30 cellular contexts compared by ENCODE assay signal in the genomic region with DNA sequence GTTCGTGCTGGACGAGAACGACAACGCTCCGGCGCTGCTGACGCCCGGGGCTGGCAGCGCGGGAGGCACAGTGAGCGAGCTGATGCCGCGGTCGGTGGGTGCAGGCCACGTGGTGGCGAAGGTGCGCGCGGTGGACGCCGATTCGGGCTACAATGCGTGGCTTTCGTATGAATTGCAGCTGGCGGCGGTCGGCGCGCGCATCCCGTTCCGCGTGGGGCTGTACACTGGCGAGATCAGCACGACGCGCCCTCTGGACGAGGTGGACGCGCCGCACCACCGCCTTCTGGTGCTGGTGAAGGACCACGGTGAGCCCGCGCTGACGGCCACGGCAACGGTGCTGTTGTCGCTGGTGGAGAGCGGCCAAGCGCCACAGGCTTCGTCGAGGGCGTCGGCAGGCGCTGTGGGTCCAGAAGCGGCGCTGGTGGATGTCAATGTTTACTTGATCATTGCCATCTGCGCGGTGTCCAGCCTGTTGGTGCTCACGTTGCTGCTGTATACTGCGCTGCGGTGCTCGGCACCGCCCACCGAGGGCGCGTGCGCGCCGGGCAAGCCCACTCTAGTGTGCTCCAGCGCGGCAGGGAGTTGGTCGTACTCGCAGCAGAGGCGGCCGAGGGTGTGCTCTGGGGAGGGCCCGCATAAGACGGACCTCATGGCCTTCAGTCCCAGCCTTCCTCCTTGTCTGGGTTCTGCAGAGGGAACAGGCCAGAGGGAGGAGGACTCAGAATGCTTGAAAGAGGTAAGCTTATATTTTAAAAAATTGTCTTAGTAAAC. TPM values are rescaled to one million over a fixed set of nuclear protein-coding genes. Genes with fewer than 3 reads are reported as not detected.
DNase-seq lines count a peak whose midpoint lies in the region; ATAC-seq, FAIRE-seq and TF ChIP-seq lines count a peak whose summit lies in the region.
"Had no signal": no experiment of that assay in that cellular context is flagged by ENCODE, and none has a peak within 500 bp of the region (broad histone marks: within the 10 kb centered on the region; RNA-seq: fewer than 3 reads in every experiment).

No MANE protein-coding gene starts in this region.

- DNase-seq in SK-N-SH = peak; percentile 6
- DNase-seq in H1 (ENCODE audit: low read depth in 1 of 2, low spot score in 2 of 2) = no peak
- DNase-seq in posterior vena cava (ENCODE audit: low spot score) = peak; percentile 78
- no peak for DNase-seq in nephron progenitor cell
- DNase-seq in kidney tubule cell (ENCODE audit: low spot score) = no peak
- DNase-seq: BE2C; CD8-positive, alpha-beta memory T cell; DMS79 treated with DMSO at 0.1 percent for 48 hours; GF-D8; GM23248; MM.1S; NCI-H1417; NCI-H1694 treated with DMSO at 0.1 percent for 48 hours; NCI-H2081; NCI-H2227 treated with DMSO at 0.1 percent for 48 hours; NCI-H69; SHP77 treated with DMSO at 0.1 percent for 48 hours had no signal

- H3K79me1 ChIP-seq in H1 (ENCODE audit: low read depth, low read length) = no peaks in the 10 kb centered on the region; the same call in 1 of the 2 replicates

- TF ChIP-seq EP300 in SK-N-SH (IDR thresholded peaks at IDR 0.05; ENCODE audit: borderline replicate concordance in 1 of 2, low read depth in 1 of 2, low read length in 1 of 2) (no peak), H1 (IDR thresholded peaks at IDR 0.05; ENCODE audit: borderline replicate concordance in 1 of 2, low read depth in 2 of 2, low read length in 2 of 2) (no peak)

- no peak overlapping the region for H3K27ac Mint-ChIP-seq in nephron progenitor cell
- H3K27ac Mint-ChIP-seq: CD14-positive monocyte; CD8-positive, alpha-beta memory T cell; IgD-negative memory B cell had no signal

- TF ChIP-seq POLR2A in H1 (IDR thresholded peaks at IDR 0.05; ENCODE audit: control extremely low read depth in 1 of 2, low read depth in 2 of 2, low read length in 2 of 2) = no peak

- no peak overlapping the region for H3K56ac ChIP-seq in H1 (replicated peaks; ENCODE audit: insufficient read length, low read depth, low read length)

- CTCF ChIA-PET in SK-N-SH (lab: Yijun Ruan, JAX) (interaction anchor here (1.4 kb wide), 1 partner anchor 8 kb away, joined by 4 read pairs; no protein-coding TSS in a partner anchor), H1 (lab: Charles Lee; ENCODE audit: partially characterized antibody) (interaction anchor here (0.6 to 7.5 kb wide), 15 partner anchors 10 to 298 kb away, joined by 3 to 95 read pairs (median 8); a partner anchor contains a TSS)

- no peak overlapping the region for H3K4me2 ChIP-seq in SK-N-SH
- H3K4me2 ChIP-seq in H1 (ENCODE audit: insufficient read depth in 1 of 2, low read depth in 2 of 2, low read length in 2 of 2) = no peak overlapping the region
- H3K4me2 ChIP-seq: KMS-11 had no signal

- H3K9me3 ChIP-seq in SK-N-SH = no peaks in the 10 kb centered on the region; the same call in 1 of the 2 replicates
- H3K9me3 ChIP-seq in H1 (ENCODE audit: insufficient read depth in 2 of 2, low read depth in 1 of 2, low read length in 1 of 2) = no peaks in the 10 kb centered on the region; a peak in 1 of 4 replicates
- H3K9me3 ChIP-seq: BE2C had no signal

- no peak for ATAC-seq in SK-N-SH treated with all-trans-retinoic acid at 6 μM for 48 hours
- ATAC-seq in HG02759 (IDR thresholded peaks at IDR 0.05; ENCODE audit: unreplicated experiment) = no peak
- ATAC-seq: HCT116, Panc1 had no signal

- H2AFZ ChIP-seq in SK-N-SH (ENCODE audit: low read depth) (no peak overlapping the region), H1 (ENCODE audit: low read length) (no peak overlapping the region)
- H2AFZ ChIP-seq: GM23248 had no signal

- H3K36me3 Mint-ChIP-seq in nephron progenitor cell (ENCODE audit: low read depth) = peaks cover 70% of the 10 kb centered on the region
- H3K36me3 Mint-ChIP-seq: CD14-positive monocyte; CD8-positive, alpha-beta memory T cell had no signal

- no peaks in the 10 kb centered on the region for H4K20me1 ChIP-seq in SK-N-SH (ENCODE audit: insufficient read depth)
- H4K20me1 ChIP-seq in H1 (replicated peaks in 1 of 2; ENCODE audit: control insufficient read depth in 1 of 2, insufficient read depth in 2 of 2, low read length in 2 of 2) = peaks cover 0 to 5% of the 10 kb centered on the region in 2 experiments

- peak overlapping the region; percentile 5; the same call in 1 of the 2 replicates for H4K8ac ChIP-seq in H1 (ENCODE audit: extremely low read depth, insufficient read depth, low read length)

- no peak overlapping the region for H2AK5ac ChIP-seq in H1 (ENCODE audit: low read depth, low read length)

- H3K9me2 ChIP-seq in SK-N-SH = no peaks in the 10 kb centered on the region

- H3K27me3 Mint-ChIP-seq in nephron progenitor cell (ENCODE audit: low read depth, poor library complexity) = no peaks in the 10 kb centered on the region

- no peak overlapping the region for H3K14ac ChIP-seq in H1 (ENCODE audit: insufficient read length)

- no peak overlapping the region for H3K4me3 ChIP-seq in SK-N-SH (ENCODE audit: low read depth in 2 of 2, low read length in 1 of 2)
- no peak overlapping the region for H3K4me3 ChIP-seq in H1 (ENCODE audit: extremely low read depth in 1 of 4, insufficient read depth in 2 of 4, low read depth in 3 of 4, low read length in 4 of 4)
- H3K4me3 ChIP-seq: GM23248 had no signal

- no peak overlapping the region for H3K4ac ChIP-seq in H1 (replicated peaks; ENCODE audit: insufficient read length, low read depth, low read length)

- no peaks in the 10 kb centered on the region for H3K79me2 ChIP-seq in SK-N-SH (ENCODE audit: insufficient read depth)
- no peaks in the 10 kb centered on the region; a peak in 1 of 4 replicates for H3K79me2 ChIP-seq in H1 (ENCODE audit: control insufficient read depth in 1 of 2, insufficient read depth in 2 of 2, low read length in 2 of 2)

- no peak overlapping the region for H2BK5ac ChIP-seq in H1 (ENCODE audit: low read depth, low read length)

- H3K4me3 Mint-ChIP-seq in nephron progenitor cell = no peak overlapping the region
- H3K4me3 Mint-ChIP-seq: CD14-positive monocyte; CD8-positive, alpha-beta memory T cell; IgD-negative memory B cell had no signal

- H3K9me3 Mint-ChIP-seq in nephron progenitor cell = peaks cover 60% of the 10 kb centered on the region

- H3K9ac ChIP-seq in SK-N-SH = no peak overlapping the region
- H3K9ac ChIP-seq in H1 (replicated peaks in 1 of 4; ENCODE audit: extremely low read depth in 1 of 4, low read depth in 3 of 4, low read length in 3 of 4) = no peak overlapping the region
- H3K9ac ChIP-seq: GM23248, KMS-11 had no signal

- no peaks in the 10 kb centered on the region for H3K4me1 ChIP-seq in SK-N-SH (ENCODE audit: control insufficient read depth in 1 of 2, insufficient read depth in 2 of 2, low read depth in 1 of 2, low read length in 1 of 2)
- no peaks in the 10 kb centered on the region for H3K4me1 ChIP-seq in H1 (replicated peaks in 1 of 4; ENCODE audit: control insufficient read depth in 3 of 4, insufficient read depth in 4 of 4, low read length in 3 of 4)
- H3K4me1 ChIP-seq: BE2C had no signal

- H3K23me2 ChIP-seq in H1 (ENCODE audit: low read depth, low read length) = no peaks in the 10 kb centered on the region

- H2BK20ac ChIP-seq in H1 (ENCODE audit: low read length) = no peak overlapping the region

- POLR2A ChIA-PET in SK-N-SH (lab: Yijun Ruan, JAX) (no interaction called here), H1 (lab: Charles Lee; ENCODE audit: partially characterized antibody) (interaction anchor here (0.7 to 2.7 kb wide), 2 partner anchors 42 to 156 kb away, joined by 3 to 17 read pairs; a partner anchor contains a TSS)

- FAIRE-seq in H1 (lab: Jason Lieb, UNC) = no peak
- FAIRE-seq: GM12892, GM19239 had no signal

- H3K27ac ChIP-seq in SK-N-SH (ENCODE audit: low read depth in 2 of 2, low read length in 1 of 2) (no peak overlapping the region), H1 (ENCODE audit: low read depth, low read length) (no peak overlapping the region)
- H3K27ac ChIP-seq: 22Rv1, GM23248, HL-60, KMS-11, RWPE1 had no signal

- H3K4me1 Mint-ChIP-seq in nephron progenitor cell = no peaks in the 10 kb centered on the region
- H3K4me1 Mint-ChIP-seq: CD14-positive monocyte; CD8-positive, alpha-beta memory T cell; IgD-negative memory B cell had no signal

- H2BK12ac ChIP-seq in H1 (ENCODE audit: low read depth, low read length) = no peak overlapping the region

- TF ChIP-seq RAD21 in SK-N-SH (IDR thresholded peaks at IDR 0.05; ENCODE audit: low read length) = no peak
- no peak for TF ChIP-seq RAD21 in H1 (IDR thresholded peaks at IDR 0.05 in 1 of 2, conservative IDR thresholded peaks at IDR 0.05 in 1 of 2; ENCODE audit: low read depth in 2 of 2, low read length in 2 of 2)

- H2BK120ac ChIP-seq in H1 (replicated peaks; ENCODE audit: low read depth, low read length) = no peak overlapping the region

- H3K36me3 ChIP-seq in SK-N-SH (replicated peaks in 1 of 2; ENCODE audit: control insufficient read depth in 1 of 2, insufficient read depth in 2 of 2, low read length in 1 of 2) = no peaks in the 10 kb centered on the region
- peaks cover 0 to 5% (median 0%) of the 10 kb centered on the region in 4 experiments; a peak in 1 of 8 replicates for H3K36me3 ChIP-seq in H1 (ENCODE audit: control insufficient read depth in 2 of 4, insufficient read depth in 4 of 4, low read length in 3 of 4)
- H3K36me3 ChIP-seq: BE2C had no signal

- 89% methylated on average over 61 of the region's 79 CpGs for WGBS in SK-N-SH (ENCODE audit: low lambda C conversion rate)
- 97% methylated on average over 74 of the region's 79 CpGs; no CpG with 5 or more reads in 1 of the 2 experiments for WGBS in H1 (ENCODE audit: extremely low coverage in 1 of 2, insufficient coverage in 1 of 2, insufficient read length in 1 of 2, insufficient replicate concordance in 2 of 2, low coverage in 1 of 2, low lambda C conversion rate in 2 of 2, missing lambda C conversion rate in 1 of 2), 2 experiments

- H3F3A ChIP-seq in SK-N-SH (replicated peaks; ENCODE audit: insufficient read depth) = no peaks in the 10 kb centered on the region

- no peak overlapping the region for H2BK15ac ChIP-seq in H1 (ENCODE audit: low read length)

- H3K23ac ChIP-seq in H1 (ENCODE audit: insufficient read length) = no peak overlapping the region

- TF ChIP-seq CTCF in SK-N-SH (IDR thresholded peaks at IDR 0.05) (no peak), H1 (IDR thresholded peaks at IDR 0.05; ENCODE audit: control extremely low read depth in 1 of 3, insufficient read depth in 1 of 3, low read depth in 1 of 3, low read length in 3 of 3) (no peak), nephron progenitor cell (IDR thresholded peaks at IDR 0.05) (no peak)

- no peak overlapping the region for H4K91ac ChIP-seq in H1 (replicated peaks; ENCODE audit: insufficient read length, low read length)

- H3K18ac ChIP-seq in H1 (ENCODE audit: extremely low read depth, low read length) = no peak overlapping the region

- H3K27me3 ChIP-seq in SK-N-SH (ENCODE audit: insufficient read depth) = no peaks in the 10 kb centered on the region
- H3K27me3 ChIP-seq in H1 (replicated peaks in 1 of 4; ENCODE audit: control insufficient read depth in 3 of 4, extremely low read depth in 1 of 4, insufficient read depth in 3 of 4, low read length in 3 of 4) = no peaks in the 10 kb centered on the region
- H3K27me3 ChIP-seq: BE2C had no signal

- H4K5ac ChIP-seq in H1 (ENCODE audit: insufficient read length, low read depth, low read length) = no peak overlapping the region

- intact Hi-C loops in posterior vena cava (cut with DNase I) = no loop called here

RNA-seq across cellular contexts. Expression of a gene that starts 2.2 kb away (rescaled TPM):
- polyA plus RNA-seq in SK-N-SH (2012; rRNA removed) = not detected in 2 replicates
- polyA plus RNA-seq in SK-N-SH (2012; cell fraction: cytosol; rRNA removed) = not detected in 2 replicates
- 0.06 and 0.07 TPM in 2 replicates for polyA plus RNA-seq in SK-N-SH (2012; cell fraction: nucleus; rRNA removed)
- total RNA-seq in H1 (2021; fragmentation: NEBNext Ultra II Directional; extraction: Animal tissue kit (Norgen Biotek cat#: 25700)) = 1.1 and 1.2 TPM in 2 replicates
- 1.3 and 1.4 TPM in 2 replicates for polyA plus RNA-seq in H1 (2011; rRNA removed)
- polyA plus RNA-seq in H1 (2011; cell fraction: cytosol; rRNA removed) = 1.2 TPM
- polyA plus RNA-seq in H1 (2011; cell fraction: nucleus; rRNA removed) = 4.7 TPM
- 1.4 to 1.8 TPM (median 1.5 TPM) in 4 replicates for polyA plus RNA-seq in H1 (2012, experiment 1 of 2)
- polyA plus RNA-seq in H1 (2012, experiment 2 of 2) = 0.35 TPM
- polyA plus RNA-seq in H1 (2013, experiment 1 of 2) = 0.49 TPM
- polyA plus RNA-seq in H1 (2013, experiment 2 of 2) = 0.40 TPM
- polyA minus RNA-seq in H1 (2011; rRNA and poly(A)+ RNA removed) = 7.9 and 9.8 TPM in 2 replicates
- polyA minus RNA-seq in H1 (2011; cell fraction: cytosol; rRNA and poly(A)+ RNA removed) = 4.8 TPM
- 32.1 TPM for polyA minus RNA-seq in H1 (2011; cell fraction: nucleus; rRNA and poly(A)+ RNA removed)
- under 1 TPM in 1 of 2 donors, not detected in 1; 0.05 TPM for total RNA-seq in posterior vena cava
- total RNA-seq: CD8-positive, alpha-beta memory T cell; GM23248 had no signal
- polyA plus RNA-seq: CD14-positive monocyte; CD8-positive, alpha-beta memory T cell; GM23248; IgD-negative memory B cell had no signal

RNA-seq across cellular contexts. Expression of a gene that starts 9.0 kb away (rescaled TPM):
- polyA plus RNA-seq in SK-N-SH (2012; rRNA removed) (0.54 and 0.70 TPM in 2 replicates), H1 (2011; rRNA removed) (4.2 and 5.7 TPM in 2 replicates)
- polyA plus RNA-seq in SK-N-SH (2012; cell fraction: cytosol; rRNA removed) = 0.49 and 0.55 TPM in 2 replicates
- 0.74 and 0.97 TPM in 2 replicates for polyA plus RNA-seq in SK-N-SH (2012; cell fraction: nucleus; rRNA removed)
- total RNA-seq in H1 (2021; fragmentation: NEBNext Ultra II Directional; extraction: Animal tissue kit (Norgen Biotek cat#: 25700)) = 9.3 and 10.6 TPM in 2 replicates
- polyA plus RNA-seq in H1 (2011; cell fraction: cytosol; rRNA removed) = 5.1 TPM
- 12.0 TPM for polyA plus RNA-seq in H1 (2011; cell fraction: nucleus; rRNA removed)
- 3.7 to 5.6 TPM (median 4.7 TPM) in 4 replicates for polyA plus RNA-seq in H1 (2012, experiment 1 of 2)
- 1.1 TPM for polyA plus RNA-seq in H1 (2012, experiment 2 of 2)
- polyA plus RNA-seq in H1 (2013, experiment 1 of 2) = 13.9 TPM
- 11.9 TPM for polyA plus RNA-seq in H1 (2013, experiment 2 of 2)
- polyA minus RNA-seq in H1 (2011; rRNA and poly(A)+ RNA removed) = 15.6 and 18.3 TPM in 2 replicates
- 5.6 TPM for polyA minus RNA-seq in H1 (2011; cell fraction: cytosol; rRNA and poly(A)+ RNA removed)
- polyA minus RNA-seq in H1 (2011; cell fraction: nucleus; rRNA and poly(A)+ RNA removed) = 47.4 TPM
- total RNA-seq in posterior vena cava = under 1 TPM in 1 of 2 donors, not detected in 1; 0.24 TPM
- total RNA-seq: CD8-positive, alpha-beta memory T cell; GM23248 had no signal
- polyA plus RNA-seq: CD14-positive monocyte; CD8-positive, alpha-beta memory T cell; GM23248; IgD-negative memory B cell had no signal

RNA-seq across cellular contexts. Expression of a gene that starts 15.4 kb away (rescaled TPM):
- polyA plus RNA-seq in SK-N-SH (2012; rRNA removed) (not detected in 2 replicates), H1 (2011; rRNA removed) (4.7 and 6.5 TPM in 2 replicates)
- polyA plus RNA-seq in SK-N-SH (2012; cell fraction: cytosol; rRNA removed) = not detected in 2 replicates
- 0.02 and 0.05 TPM in 2 replicates for polyA plus RNA-seq in SK-N-SH (2012; cell fraction: nucleus; rRNA removed)
- 6.6 and 6.9 TPM in 2 replicates for total RNA-seq in H1 (2021; fragmentation: NEBNext Ultra II Directional; extraction: Animal tissue kit (Norgen Biotek cat#: 25700))
- 4.8 TPM for polyA plus RNA-seq in H1 (2011; cell fraction: cytosol; rRNA removed)
- 17.9 TPM for polyA plus RNA-seq in H1 (2011; cell fraction: nucleus; rRNA removed)
- polyA plus RNA-seq in H1 (2012, experiment 1 of 2) = 7.1 to 11.8 TPM (median 9.3 TPM) in 4 replicates
- 1.8 TPM for polyA plus RNA-seq in H1 (2012, experiment 2 of 2)
- polyA plus RNA-seq in H1 (2013, experiment 1 of 2) = 8.4 TPM
- polyA plus RNA-seq in H1 (2013, experiment 2 of 2) = 7.6 TPM
- polyA minus RNA-seq in H1 (2011; rRNA and poly(A)+ RNA removed) = 29.9 and 31.3 TPM in 2 replicates
- polyA minus RNA-seq in H1 (2011; cell fraction: cytosol; rRNA and poly(A)+ RNA removed) = 19.7 TPM
- 57.2 TPM for polyA minus RNA-seq in H1 (2011; cell fraction: nucleus; rRNA and poly(A)+ RNA removed)
- total RNA-seq in posterior vena cava = under 1 TPM; 0.14 TPM
- total RNA-seq: CD8-positive, alpha-beta memory T cell; GM23248; NCI-H460 had no signal
- polyA plus RNA-seq: CD14-positive monocyte; CD8-positive, alpha-beta memory T cell; GM23248; IgD-negative memory B cell had no signal

RNA-seq across cellular contexts. Expression of a gene that starts 28.4 kb away (rescaled TPM):
- polyA plus RNA-seq in SK-N-SH (2012; rRNA removed) (0.02 TPM in 2 replicates), H1 (2011; rRNA removed) (2.8 TPM in 2 replicates)
- 0.03 TPM in 2 replicates for polyA plus RNA-seq in SK-N-SH (2012; cell fraction: cytosol; rRNA removed)
- polyA plus RNA-seq in SK-N-SH (2012; cell fraction: nucleus; rRNA removed) = 0.07 and 0.10 TPM in 2 replicates
- total RNA-seq in H1 (2021; fragmentation: NEBNext Ultra II Directional; extraction: Animal tissue kit (Norgen Biotek cat#: 25700)) = 5.4 and 5.5 TPM in 2 replicates
- 2.9 TPM for polyA plus RNA-seq in H1 (2011; cell fraction: cytosol; rRNA removed)
- 4.8 TPM for polyA plus RNA-seq in H1 (2011; cell fraction: nucleus; rRNA removed)
- polyA plus RNA-seq in H1 (2012, experiment 1 of 2) = 2.5 to 3.6 TPM (median 3.2 TPM) in 4 replicates
- polyA plus RNA-seq in H1 (2012, experiment 2 of 2) = 0.35 TPM
- 4.3 TPM for polyA plus RNA-seq in H1 (2013, experiment 1 of 2)
- 3.9 TPM for polyA plus RNA-seq in H1 (2013, experiment 2 of 2)
- polyA minus RNA-seq in H1 (2011; rRNA and poly(A)+ RNA removed) = 4.6 and 7.1 TPM in 2 replicates
- 4.3 TPM for polyA minus RNA-seq in H1 (2011; cell fraction: cytosol; rRNA and poly(A)+ RNA removed)
- 8.7 TPM for polyA minus RNA-seq in H1 (2011; cell fraction: nucleus; rRNA and poly(A)+ RNA removed)
- under 1 TPM; 0.52 to 0.60 TPM for total RNA-seq in posterior vena cava
- total RNA-seq: CD8-positive, alpha-beta memory T cell had no signal
- polyA plus RNA-seq: CD14-positive monocyte; CD8-positive, alpha-beta memory T cell; IgD-negative memory B cell had no signal

RNA-seq across cellular contexts. Expression of a gene that starts 35.9 kb away (rescaled TPM):
- polyA plus RNA-seq in SK-N-SH (2012; rRNA removed) (0.02 TPM in 2 replicates), H1 (2011; rRNA removed) (0.12 and 0.17 TPM in 2 replicates)
- under 0.01 TPM in 1 of 2 replicates, not detected in the other for polyA plus RNA-seq in SK-N-SH (2012; cell fraction: cytosol; rRNA removed)
- 0.10 and 0.12 TPM in 2 replicates for polyA plus RNA-seq in SK-N-SH (2012; cell fraction: nucleus; rRNA removed)
- total RNA-seq in H1 (2021; fragmentation: NEBNext Ultra II Directional; extraction: Animal tissue kit (Norgen Biotek cat#: 25700)) = 0.28 and 0.36 TPM in 2 replicates
- polyA plus RNA-seq in H1 (2011; cell fraction: cytosol; rRNA removed) = 0.10 TPM
- 0.74 TPM for polyA plus RNA-seq in H1 (2011; cell fraction: nucleus; rRNA removed)
- 0.19 to 0.35 TPM (median 0.27 TPM) in 4 replicates for polyA plus RNA-seq in H1 (2012, experiment 1 of 2)
- 0.10 TPM for polyA plus RNA-seq in H1 (2012, experiment 2 of 2)
- 0.16 TPM for polyA plus RNA-seq in H1 (2013, experiment 1 of 2)
- 0.09 TPM for polyA plus RNA-seq in H1 (2013, experiment 2 of 2)
- polyA minus RNA-seq in H1 (2011; rRNA and poly(A)+ RNA removed) = 0.57 and 0.83 TPM in 2 replicates
- 0.37 TPM for polyA minus RNA-seq in H1 (2011; cell fraction: cytosol; rRNA and poly(A)+ RNA removed)
- polyA minus RNA-seq in H1 (2011; cell fraction: nucleus; rRNA and poly(A)+ RNA removed) = 3.3 TPM
- total RNA-seq in posterior vena cava = under 1 TPM; 0.14 TPM
- total RNA-seq: CD8-positive, alpha-beta memory T cell; GM23248 had no signal
- polyA plus RNA-seq: CD14-positive monocyte; CD8-positive, alpha-beta memory T cell; IgD-negative memory B cell had no signal

Comparison
In these comparisons a context has a peak if more than half of its experiments do, and no peak if none do; other contexts are left out.
1. DNase-seq: peak in SK-N-SH (single experiment) and posterior vena cava (single experiment); none in H1 (0 of 2), nephron progenitor cell (single experiment) and kidney tubule cell (single experiment).